28 cellular contexts compared by ENCODE assay signal in genomic region chr21:41321908-41322495, GRCh38. TPM values are rescaled to one million over a fixed set of nuclear protein-coding genes. Genes with fewer than 3 reads are reported as not detected.
DNase-seq lines count a peak whose midpoint lies in the region; ATAC-seq and TF ChIP-seq lines count a peak whose summit lies in the region.
"Had no signal": no experiment of that assay in that cellular context is flagged by ENCODE, and none has a peak within 500 bp of the region (broad histone marks: within the 10 kb centered on the region; RNA-seq: fewer than 3 reads in every experiment).

No MANE protein-coding gene starts in this region.

- peak overlapping the region; percentile 76 for H3K27ac ChIP-seq in DND-41 (ENCODE audit: low read length)
- peak overlapping the region; percentile 64; the same call in 1 of the 2 replicates for H3K27ac ChIP-seq in MM.1S (ENCODE audit: low read length)
- peak overlapping the region; percentile 81 for H3K27ac ChIP-seq in SU-DHL-6 (ENCODE audit: low read depth, low read length)
- H3K27ac ChIP-seq in prostate gland, result peak overlapping the region; percentile 72 to 81
- no peak overlapping the region for H3K27ac ChIP-seq in SK-N-SH (ENCODE audit: low read depth in 2 of 2, low read length in 1 of 2)
- H3K27ac ChIP-seq: esophagus muscularis mucosa, foreskin keratinocyte, neural progenitor cell, SK-N-MC, spleen, tibial artery had no signal

- no peak for ATAC-seq in DND-41 (ENCODE audit: insufficient read depth, low read depth)
- ATAC-seq: activated CD4-positive, CD25-positive, alpha-beta regulatory T cell treated with anti-CD3 and anti-CD28 coated beads, Interleukin-2, amount 50 U/mL, for 24 hours; left ventricle myocardium superior; right cardiac atrium had no signal

- H3F3A ChIP-seq in MM.1S (ENCODE audit: insufficient read depth, low read length) (no peaks in the 10 kb centered on the region; the same call in 1 of the 2 replicates), SU-DHL-6 (ENCODE audit: insufficient read depth) (peaks cover 5% of the 10 kb centered on the region), SK-N-SH (replicated peaks; ENCODE audit: insufficient read depth) (no peaks in the 10 kb centered on the region)

- TF ChIP-seq POLR2A in prostate gland (IDR thresholded peaks at IDR 0.05), result no peak

- TF ChIP-seq EP300 in SK-N-SH (IDR thresholded peaks at IDR 0.05; ENCODE audit: borderline replicate concordance in 1 of 2, low read depth in 1 of 2, low read length in 1 of 2), result no peak

- H3K9me2 ChIP-seq in MM.1S (replicated peaks; ENCODE audit: insufficient read depth, low read length), result no peaks in the 10 kb centered on the region
- no peaks in the 10 kb centered on the region for H3K9me2 ChIP-seq in SU-DHL-6 (replicated peaks; ENCODE audit: insufficient read depth, low read length)
- no peaks in the 10 kb centered on the region for H3K9me2 ChIP-seq in SK-N-SH

- no peaks in the 10 kb centered on the region for H3K36me3 ChIP-seq in DND-41 (ENCODE audit: insufficient read depth, low read length)
- no peaks in the 10 kb centered on the region for H3K36me3 ChIP-seq in MM.1S (replicated peaks; ENCODE audit: insufficient read depth, low read length)
- H3K36me3 ChIP-seq in SU-DHL-6 (ENCODE audit: low read length), result no peaks in the 10 kb centered on the region
- H3K36me3 ChIP-seq in prostate gland, result no peaks in the 10 kb centered on the region
- H3K36me3 ChIP-seq in SK-N-SH (replicated peaks in 1 of 2; ENCODE audit: control insufficient read depth in 1 of 2, insufficient read depth in 2 of 2, low read length in 1 of 2), result no peaks in the 10 kb centered on the region
- H3K36me3 ChIP-seq: esophagus muscularis mucosa, neural progenitor cell, spleen, tibial artery had no signal

- WGBS in prostate gland, result 45% methylated on average over 7 of the region's 7 CpGs
- 14% methylated on average over 4 of the region's 7 CpGs for WGBS in SK-N-SH (ENCODE audit: low lambda C conversion rate)

- no peak for DNase-seq in DND-41
- peak; percentile 19 for DNase-seq in MM.1S
- DNase-seq in prostate gland (ENCODE audit: low spot score), result peak; percentile 73
- no peak for DNase-seq in SK-N-SH
- DNase-seq in NCI-H1092 (lab: John Stamatoyannopoulos, UW), result no peak
- no peak for DNase-seq in GOT3 (lab: John Stamatoyannopoulos, UW)
- DNase-seq: ACHN; activated CD4-positive, alpha-beta T cell treated with anti-CD3 and anti-CD28 coated beads, Interleukin-2, amount 50 U/mL, for 4 hours; activated CD8-positive, alpha-beta memory T cell treated with anti-CD3 and anti-CD28 coated beads, Interleukin-2, amount 10 ng/mL, durations not matched to agents 7 days and 5 days; activated gamma-delta T cell treated with Interleukin-2 at 50 U/mL for 16 hours; activated T-cell treated with anti-CD3 and anti-CD28 coated beads, Interleukin-2, amount 50 U/mL, for 4 hours; central memory CD4-positive, alpha-beta T cell; foreskin keratinocyte; head of caudate nucleus; KG1; left ventricle myocardium superior; NCI-H446; OCI-M1; right cardiac atrium; spleen; tibial artery had no signal

- TF ChIP-seq CTCF in DND-41 (IDR thresholded peaks at IDR 0.05; ENCODE audit: borderline replicate concordance, extremely low read depth, low read length, poor library complexity, severe bottlenecking) (no peak), MM.1S (IDR thresholded peaks at IDR 0.05; ENCODE audit: low read length) (no peak), SU-DHL-6 (IDR thresholded peaks at IDR 0.05; ENCODE audit: insufficient read depth, low read length, poor library complexity, severe bottlenecking) (no peak), prostate gland (IDR thresholded peaks at IDR 0.05) (no peak), SK-N-SH (IDR thresholded peaks at IDR 0.05) (no peak)

- H3K9ac ChIP-seq in DND-41 (ENCODE audit: low read depth, low read length) (no peak overlapping the region; the same call in 1 of the 2 replicates), MM.1S (ENCODE audit: low read length) (no peak overlapping the region), SU-DHL-6 (ENCODE audit: low read length) (peak overlapping the region; percentile 16; the same call in 1 of the 2 replicates), SK-N-SH (no peak overlapping the region)
- H3K9ac ChIP-seq: neural progenitor cell had no signal

- POLR2A ChIA-PET in SK-N-SH (lab: Yijun Ruan, JAX), result no interaction called here

- CTCF ChIA-PET in SK-N-SH (lab: Yijun Ruan, JAX), result interaction anchor here (1.1 kb wide), 1 partner anchor 39 kb away, joined by 5 read pairs; no protein-coding TSS in a partner anchor

- H2AFZ ChIP-seq in DND-41 (ENCODE audit: low read depth, low read length), result no peak overlapping the region
- H2AFZ ChIP-seq in MM.1S (ENCODE audit: low read length), result peak overlapping the region; percentile 31
- no peak overlapping the region for H2AFZ ChIP-seq in SU-DHL-6 (ENCODE audit: low read depth, low read length, severe bottlenecking)
- H2AFZ ChIP-seq in SK-N-SH (ENCODE audit: low read depth), result no peak overlapping the region
- H2AFZ ChIP-seq: neural progenitor cell had no signal

- peaks cover 26% of the 10 kb centered on the region for H3K4me1 ChIP-seq in DND-41 (ENCODE audit: insufficient read depth, low read length)
- peaks cover 17% of the 10 kb centered on the region for H3K4me1 ChIP-seq in MM.1S (ENCODE audit: low read length)
- peaks cover 18% of the 10 kb centered on the region for H3K4me1 ChIP-seq in prostate gland (replicated peaks)
- H3K4me1 ChIP-seq in SK-N-SH (ENCODE audit: control insufficient read depth in 1 of 2, insufficient read depth in 2 of 2, low read depth in 1 of 2, low read length in 1 of 2), result no peaks in the 10 kb centered on the region
- H3K4me1 ChIP-seq: foreskin keratinocyte, neural progenitor cell had no signal

- intact Hi-C loops in prostate gland (cut with DNase I), result no loop called here

- H3K27me3 ChIP-seq in DND-41 (ENCODE audit: insufficient read depth, low read length, poor library complexity) (no peaks in the 10 kb centered on the region), MM.1S (replicated peaks; ENCODE audit: insufficient read depth, low read length) (no peaks in the 10 kb centered on the region), SU-DHL-6 (ENCODE audit: low read length) (no peaks in the 10 kb centered on the region), prostate gland (replicated peaks; ENCODE audit: insufficient read depth) (no peaks in the 10 kb centered on the region), SK-N-SH (ENCODE audit: insufficient read depth) (0 out of 2 replicates have a peak, but pooled peaks cover 6% of the 10 kb centered on the region)

- H3K4me2 ChIP-seq in DND-41 (ENCODE audit: insufficient read depth, low read length) (no peak overlapping the region), MM.1S (ENCODE audit: low read depth, low read length) (peak overlapping the region; percentile 44), SU-DHL-6 (ENCODE audit: low read depth, low read length, poor library complexity, severe bottlenecking) (peak overlapping the region; percentile 26), SK-N-SH (no peak overlapping the region)
- H3K4me2 ChIP-seq: neural progenitor cell had no signal

- TF ChIP-seq RAD21 in SK-N-SH (IDR thresholded peaks at IDR 0.05; ENCODE audit: low read length), result no peak

- H3K79me2 ChIP-seq in DND-41 (ENCODE audit: insufficient read depth, low read length) (no peaks in the 10 kb centered on the region), MM.1S (ENCODE audit: low read length) (no peaks in the 10 kb centered on the region), SU-DHL-6 (ENCODE audit: insufficient read depth, low read length) (no peaks in the 10 kb centered on the region), SK-N-SH (ENCODE audit: insufficient read depth) (no peaks in the 10 kb centered on the region)

- H3K4me3 ChIP-seq in DND-41 (ENCODE audit: low read depth in 1 of 2, low read length in 2 of 2), result no peak overlapping the region
- no peak overlapping the region for H3K4me3 ChIP-seq in MM.1S (ENCODE audit: low read length)
- no peak overlapping the region for H3K4me3 ChIP-seq in SU-DHL-6 (ENCODE audit: insufficient read depth, low read length, poor library complexity, severe bottlenecking)
- no peak overlapping the region for H3K4me3 ChIP-seq in prostate gland
- H3K4me3 ChIP-seq in SK-N-SH (ENCODE audit: low read depth in 2 of 2, low read length in 1 of 2), result no peak overlapping the region
- H3K4me3 ChIP-seq: esophagus muscularis mucosa, neural progenitor cell, SK-N-MC, spleen, tibial artery had no signal

- no peaks in the 10 kb centered on the region for H4K20me1 ChIP-seq in DND-41 (ENCODE audit: insufficient read depth, low read length)
- H4K20me1 ChIP-seq in MM.1S (ENCODE audit: insufficient read depth, low read length), result no peaks in the 10 kb centered on the region
- H4K20me1 ChIP-seq in SU-DHL-6 (ENCODE audit: low read depth, low read length), result no peaks in the 10 kb centered on the region
- no peaks in the 10 kb centered on the region for H4K20me1 ChIP-seq in SK-N-SH (ENCODE audit: insufficient read depth)

- H3K9me3 ChIP-seq in DND-41 (ENCODE audit: insufficient read depth, low read length, severe bottlenecking) (peaks cover 4% of the 10 kb centered on the region), MM.1S (replicated peaks; ENCODE audit: insufficient read depth, low read length) (no peaks in the 10 kb centered on the region), SU-DHL-6 (ENCODE audit: insufficient read depth, low read length) (no peaks in the 10 kb centered on the region), prostate gland (no peaks in the 10 kb centered on the region), SK-N-SH (no peaks in the 10 kb centered on the region)
- H3K9me3 ChIP-seq: esophagus muscularis mucosa, spleen, tibial artery had no signal

TF ChIP-seq in SK-N-SH, 30 proteins besides CTCF, POLR2A, EP300 and RAD21 (continues in another document):
- TF ChIP-seq POLR2AphosphoS5 (IDR thresholded peaks at IDR 0.05; ENCODE audit: low read depth, low read length), result no peak
- TF ChIP-seq RXRA (IDR thresholded peaks at IDR 0.05; ENCODE audit: borderline replicate concordance, low read depth), result no peak
- no peak for TF ChIP-seq PBX3 (IDR thresholded peaks at IDR 0.05)

RNA-seq across cellular contexts. Expression of gene FAM3B, which starts 5.4 kb away (rescaled TPM):
- 10 to 100 TPM; 19.4 to 63.6 TPM for total RNA-seq in prostate gland
- polyA plus RNA-seq in SK-N-SH (2012; rRNA removed), result not detected in 2 replicates
- 0.04 TPM in 1 of 2 replicates, not detected in the other for polyA plus RNA-seq in SK-N-SH (2012; cell fraction: cytosol; rRNA removed)
- not detected in 2 replicates for polyA plus RNA-seq in SK-N-SH (2012; cell fraction: nucleus; rRNA removed)
- total RNA-seq: activated CD8-positive, alpha-beta memory T cell treated with anti-CD3 and anti-CD28 coated beads, Interleukin-2, amount 10 ng/mL, durations not matched to agents 7 days and 5 days; activated T-cell treated with anti-CD3 and anti-CD28 coated beads, Interleukin-2, amount 50 U/mL, for 4 hours; B cell; foreskin keratinocyte; left ventricle myocardium superior had no signal
- polyA plus RNA-seq: foreskin keratinocyte, keratinocyte had no signal

RNA-seq across cellular contexts. Expression of gene MX2, which starts 39.8 kb away (rescaled TPM):
- total RNA-seq in prostate gland, result 1 to 10 TPM; 1.7 to 4.9 TPM
- polyA plus RNA-seq in SK-N-SH (2012; rRNA removed), result 0.06 and 0.08 TPM in 2 replicates
- polyA plus RNA-seq in SK-N-SH (2012; cell fraction: cytosol; rRNA removed), result 0.05 TPM in 2 replicates
- polyA plus RNA-seq in SK-N-SH (2012; cell fraction: nucleus; rRNA removed), result 0.15 and 0.25 TPM in 2 replicates

Comparison
In these comparisons a context has a peak if more than half of its experiments do, and no peak if none do; other contexts are left out.
1. DNase-seq: peak in MM.1S (single experiment) and prostate gland (single experiment); none in DND-41 (single experiment), SK-N-SH (single experiment), NCI-H1092 (single experiment) and GOT3 (single experiment).
2. H3K27ac ChIP-seq: peak in DND-41 (single experiment), MM.1S (single experiment), SU-DHL-6 (single experiment) and prostate gland (2 of 2); none in SK-N-SH (0 of 2).
3. H3K4me2 ChIP-seq: peak in MM.1S (single experiment) and SU-DHL-6 (single experiment); none in DND-41 (single experiment) and SK-N-SH (single experiment).